Comparison of ENCODE assay signal across 13 cellular contexts in the genomic region with DNA sequence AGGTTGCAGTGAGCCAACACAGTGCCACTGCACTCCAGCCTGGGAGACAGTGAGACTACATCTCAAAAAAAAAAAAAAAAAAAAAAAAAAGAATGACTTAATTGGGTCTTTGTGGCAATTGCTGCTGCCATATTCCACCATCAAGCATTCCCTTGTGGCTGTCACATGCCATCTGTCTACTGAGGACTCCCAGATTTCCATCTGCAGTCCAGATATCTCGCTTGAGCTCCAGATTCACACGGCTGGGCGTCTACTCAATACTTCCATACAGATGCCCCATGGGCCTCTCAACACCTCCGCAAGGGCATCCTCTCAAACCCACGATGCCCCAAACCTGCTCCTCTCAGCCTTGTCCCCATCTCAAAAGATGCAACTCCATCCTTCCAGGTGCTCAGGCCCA. TPM values are rescaled to one million over a fixed set of nuclear protein-coding genes. Genes with fewer than 3 reads are reported as not detected.
DNase-seq lines count a peak whose midpoint lies in the region; ATAC-seq, FAIRE-seq and TF ChIP-seq lines count a peak whose summit lies in the region.
"Had no signal": no experiment of that assay in that cellular context is flagged by ENCODE, and none has a peak within 500 bp of the region (broad histone marks: within the 10 kb centered on the region; RNA-seq: fewer than 3 reads in every experiment).

No MANE protein-coding gene starts in this region.

- no peak overlapping the region for H4K91ac ChIP-seq in H1 (replicated peaks; ENCODE audit: insufficient read length, low read length)

- no peak overlapping the region for H2AFZ ChIP-seq in H1 (ENCODE audit: low read length)
- H2AFZ ChIP-seq: GM23248 had no signal

- no peak overlapping the region for H2BK20ac ChIP-seq in H1 (ENCODE audit: low read length)

- intact Hi-C loops in activated CD4-positive, alpha-beta T cell treated with anti-CD3 and anti-CD28 coated beads for 36 hours (cut with DNase I, micrococcal nuclease): loop anchor here (1.0 to 5.0 kb wide), 4 partner anchors 17 to 238 kb away; no protein-coding TSS in a partner anchor
- intact Hi-C loops in posterior cingulate gyrus (cut with DNase I): no loop called here

- no peaks in the 10 kb centered on the region for H3K36me3 Mint-ChIP-seq in activated CD4-positive, alpha-beta T cell treated with anti-CD3 and anti-CD28 coated beads for 36 hours (ENCODE audit: low read depth)

- H3K56ac ChIP-seq in H1 (replicated peaks; ENCODE audit: insufficient read length, low read depth, low read length): no peak overlapping the region

- H3K4me3 ChIP-seq in H1 (ENCODE audit: extremely low read depth in 1 of 4, insufficient read depth in 2 of 4, low read depth in 3 of 4, low read length in 4 of 4) (no peak overlapping the region), suprapubic skin (no peak overlapping the region)
- H3K4me3 ChIP-seq: GM12878, GM23248 had no signal

- no peak overlapping the region for H4K5ac ChIP-seq in H1 (ENCODE audit: insufficient read length, low read depth, low read length)

- H3K9me3 ChIP-seq in H1 (ENCODE audit: insufficient read depth in 2 of 2, low read depth in 1 of 2, low read length in 1 of 2): no peaks in the 10 kb centered on the region
- no peaks in the 10 kb centered on the region for H3K9me3 ChIP-seq in suprapubic skin

- H3K27ac Mint-ChIP-seq in activated CD4-positive, alpha-beta T cell treated with anti-CD3 and anti-CD28 coated beads for 36 hours: no peak overlapping the region

- ATAC-seq in activated CD4-positive, alpha-beta T cell treated with anti-CD3 and anti-CD28 coated beads for 36 hours: peak; percentile 13

- no peak overlapping the region for H4K8ac ChIP-seq in H1 (ENCODE audit: extremely low read depth, insufficient read depth, low read length)

- 91% methylated on average over 5 of the region's 5 CpGs; no CpG with 5 or more reads in 1 of the 2 experiments for WGBS in H1 (ENCODE audit: extremely low coverage in 1 of 2, insufficient coverage in 1 of 2, insufficient read length in 1 of 2, insufficient replicate concordance in 2 of 2, low coverage in 1 of 2, low lambda C conversion rate in 2 of 2, missing lambda C conversion rate in 1 of 2), 2 experiments
- WGBS in suprapubic skin: 79% methylated on average over 5 of the region's 5 CpGs

- no peak overlapping the region for H3K4ac ChIP-seq in H1 (replicated peaks; ENCODE audit: insufficient read length, low read depth, low read length)

- TF ChIP-seq EP300 in H1 (IDR thresholded peaks at IDR 0.05; ENCODE audit: borderline replicate concordance in 1 of 2, low read depth in 2 of 2, low read length in 2 of 2) (no peak), suprapubic skin (IDR thresholded peaks at IDR 0.05) (no peak)

- H3K23ac ChIP-seq in H1 (ENCODE audit: insufficient read length): no peak overlapping the region

- no peak overlapping the region for H3K4me3 Mint-ChIP-seq in activated CD4-positive, alpha-beta T cell treated with anti-CD3 and anti-CD28 coated beads for 36 hours

- peak overlapping the region; percentile 88; the same call in 1 of the 2 replicates for H2BK15ac ChIP-seq in H1 (ENCODE audit: low read length)

- no peaks in the 10 kb centered on the region for H3K27me3 Mint-ChIP-seq in activated CD4-positive, alpha-beta T cell treated with anti-CD3 and anti-CD28 coated beads for 36 hours

- TF ChIP-seq RAD21 in H1 (IDR thresholded peaks at IDR 0.05 in 1 of 2, conservative IDR thresholded peaks at IDR 0.05 in 1 of 2; ENCODE audit: low read depth in 2 of 2, low read length in 2 of 2): no peak

- H3K4me2 ChIP-seq in H1 (ENCODE audit: insufficient read depth in 1 of 2, low read depth in 2 of 2, low read length in 2 of 2): no peak overlapping the region

- POLR2A ChIA-PET in activated CD4-positive, alpha-beta T cell treated with anti-CD3 and anti-CD28 coated beads for 36 hours (lab: Charles Lee): no interaction called here
- POLR2A ChIA-PET in H1 (lab: Charles Lee; ENCODE audit: partially characterized antibody): interaction anchor here (1.0 to 1.3 kb wide), 4 partner anchors 12 to 23 kb away, joined by 3 to 4 read pairs (median 4); a partner anchor contains a TSS

- no peak overlapping the region for H3K9ac ChIP-seq in H1 (replicated peaks in 1 of 4; ENCODE audit: extremely low read depth in 1 of 4, low read depth in 3 of 4, low read length in 3 of 4)
- H3K9ac ChIP-seq: GM23248 had no signal

- no peak overlapping the region for H2AK5ac ChIP-seq in H1 (ENCODE audit: low read depth, low read length)

- H3K27ac ChIP-seq in H1 (ENCODE audit: low read depth, low read length) (no peak overlapping the region), suprapubic skin (no peak overlapping the region)
- H3K27ac ChIP-seq: GM23248 had no signal

- H3K9me3 Mint-ChIP-seq in activated CD4-positive, alpha-beta T cell treated with anti-CD3 and anti-CD28 coated beads for 36 hours (ENCODE audit: low read depth): no peaks in the 10 kb centered on the region

- no peaks in the 10 kb centered on the region for H3K23me2 ChIP-seq in H1 (ENCODE audit: low read depth, low read length)

- no peak overlapping the region for H2BK12ac ChIP-seq in H1 (ENCODE audit: low read depth, low read length)

- FAIRE-seq in H1 (lab: Jason Lieb, UNC): no peak
- FAIRE-seq: GM12878 had no signal

- CTCF ChIA-PET in activated CD4-positive, alpha-beta T cell treated with anti-CD3 and anti-CD28 coated beads for 36 hours (lab: Charles Lee): interaction anchor here (0.5 to 2.4 kb wide), 9 partner anchors 10 to 84 kb away, joined by 3 to 13 read pairs (median 4); a partner anchor contains a TSS
- CTCF ChIA-PET in H1 (lab: Charles Lee; ENCODE audit: partially characterized antibody): interaction anchor here (0.6 to 3.8 kb wide), 16 partner anchors 9 to 959 kb away, joined by 3 to 29 read pairs (median 4); a partner anchor contains a TSS

- TF ChIP-seq CTCF in H1 (IDR thresholded peaks at IDR 0.05; ENCODE audit: control extremely low read depth in 1 of 3, insufficient read depth in 1 of 3, low read depth in 1 of 3, low read length in 3 of 3) (no peak), suprapubic skin (IDR thresholded peaks at IDR 0.05) (no peak)

- no peaks in the 10 kb centered on the region for H4K20me1 ChIP-seq in H1 (replicated peaks in 1 of 2; ENCODE audit: control insufficient read depth in 1 of 2, insufficient read depth in 2 of 2, low read length in 2 of 2)

- H2BK120ac ChIP-seq in H1 (replicated peaks; ENCODE audit: low read depth, low read length): no peak overlapping the region

- H3K14ac ChIP-seq in H1 (ENCODE audit: insufficient read length): no peak overlapping the region

- DNase-seq in activated CD4-positive, alpha-beta T cell treated with anti-CD3 and anti-CD28 coated beads for 36 hours: no peak
- DNase-seq in activated CD4-positive, alpha-beta T cell treated with anti-CD3 and anti-CD28 coated beads, Interleukin-2, amount 50 U/mL, for 48 hours: no peak
- peak; percentile 84 for DNase-seq in NCI-H2171 (lab: John Stamatoyannopoulos, UW)
- no peak for DNase-seq in H1 (ENCODE audit: low read depth in 1 of 2, low spot score in 2 of 2)
- no peak for DNase-seq in posterior cingulate gyrus
- no peak for DNase-seq in suprapubic skin (ENCODE audit: low spot score in 2 of 2)
- DNase-seq in activated T-cell treated with anti-CD3 and anti-CD28 coated beads, Interleukin-2, amount 50 U/mL, for 1 hour: no peak
- DNase-seq in effector CD4-positive, alpha-beta T cell: no peak
- DNase-seq: SIG-M5 had no signal

- TF ChIP-seq POLR2A in H1 (IDR thresholded peaks at IDR 0.05; ENCODE audit: control extremely low read depth in 1 of 2, low read depth in 2 of 2, low read length in 2 of 2) (no peak), suprapubic skin (IDR thresholded peaks at IDR 0.05) (no peak)

- H3K4me1 ChIP-seq in H1 (replicated peaks in 1 of 4; ENCODE audit: control insufficient read depth in 3 of 4, insufficient read depth in 4 of 4, low read length in 3 of 4) (no peaks in the 10 kb centered on the region), suprapubic skin (no peaks in the 10 kb centered on the region)

- no peaks in the 10 kb centered on the region for H3K79me1 ChIP-seq in H1 (ENCODE audit: low read depth, low read length)

- H3K4me1 Mint-ChIP-seq in activated CD4-positive, alpha-beta T cell treated with anti-CD3 and anti-CD28 coated beads for 36 hours: no peaks in the 10 kb centered on the region

- no peaks in the 10 kb centered on the region for H3K27me3 ChIP-seq in H1 (replicated peaks in 1 of 4; ENCODE audit: control insufficient read depth in 3 of 4, extremely low read depth in 1 of 4, insufficient read depth in 3 of 4, low read length in 3 of 4)
- H3K27me3 ChIP-seq in suprapubic skin: no peaks in the 10 kb centered on the region

- H3K18ac ChIP-seq in H1 (ENCODE audit: extremely low read depth, low read length): no peak overlapping the region

- H2BK5ac ChIP-seq in H1 (ENCODE audit: low read depth, low read length): no peak overlapping the region

- no peaks in the 10 kb centered on the region for H3K36me3 ChIP-seq in H1 (ENCODE audit: control insufficient read depth in 2 of 4, insufficient read depth in 4 of 4, low read length in 3 of 4)
- no peaks in the 10 kb centered on the region for H3K36me3 ChIP-seq in suprapubic skin

- no peaks in the 10 kb centered on the region for H3K79me2 ChIP-seq in H1 (ENCODE audit: control insufficient read depth in 1 of 2, insufficient read depth in 2 of 2, low read length in 2 of 2)

RNA-seq across cellular contexts. Expression of a gene that starts 12.9 kb away (rescaled TPM):
- total RNA-seq in activated CD4-positive, alpha-beta T cell treated with anti-CD3 and anti-CD28 coated beads for 36 hours: 10 to 100 TPM; 18.9 to 21.5 TPM
- 14.2 and 14.7 TPM in 2 replicates for total RNA-seq in H1 (2021; fragmentation: NEBNext Ultra II Directional; extraction: Animal tissue kit (Norgen Biotek cat#: 25700))
- 19.1 and 26.7 TPM in 2 replicates for polyA plus RNA-seq in H1 (2011; rRNA removed)
- polyA plus RNA-seq in H1 (2011; cell fraction: cytosol; rRNA removed): 17.1 TPM
- 47.8 TPM for polyA plus RNA-seq in H1 (2011; cell fraction: nucleus; rRNA removed)
- 9.5 to 18.4 TPM (median 14.8 TPM) in 4 replicates for polyA plus RNA-seq in H1 (2012, experiment 1 of 2)
- 13.1 TPM for polyA plus RNA-seq in H1 (2012, experiment 2 of 2)
- 12.7 TPM for polyA plus RNA-seq in H1 (2013, experiment 1 of 2)
- 11.9 TPM for polyA plus RNA-seq in H1 (2013, experiment 2 of 2)
- polyA minus RNA-seq in H1 (2011; rRNA and poly(A)+ RNA removed): 10.4 and 15.6 TPM in 2 replicates
- 22.6 TPM for polyA minus RNA-seq in H1 (2011; cell fraction: cytosol; rRNA and poly(A)+ RNA removed)
- 14.9 TPM for polyA minus RNA-seq in H1 (2011; cell fraction: nucleus; rRNA and poly(A)+ RNA removed)
- 10 to 100 TPM in 2 of 4 donors, 1 to 10 TPM in 2; 7.8 to 14.7 (median 9.3) TPM for total RNA-seq in suprapubic skin

RNA-seq across cellular contexts. Expression of a gene that starts 13.3 kb away (rescaled TPM):
- total RNA-seq in activated CD4-positive, alpha-beta T cell treated with anti-CD3 and anti-CD28 coated beads for 36 hours: under 1 TPM in 1 of 2 experiments, not detected in 1; 0.25 TPM
- 1.1 TPM in 1 of 2 replicates, not detected in the other for total RNA-seq in H1 (2021; fragmentation: NEBNext Ultra II Directional; extraction: Animal tissue kit (Norgen Biotek cat#: 25700))
- polyA plus RNA-seq in H1 (2011; rRNA removed): 0.27 and 0.41 TPM in 2 replicates
- polyA plus RNA-seq in H1 (2011; cell fraction: cytosol; rRNA removed): 0.18 TPM
- polyA plus RNA-seq in H1 (2011; cell fraction: nucleus; rRNA removed): 0.46 TPM
- 0.23 TPM in 1 of 4 replicates, not detected in the others for polyA plus RNA-seq in H1 (2012, experiment 1 of 2)
- polyA plus RNA-seq in H1 (2012, experiment 2 of 2): 0.54 TPM
- 0.28 TPM for polyA plus RNA-seq in H1 (2013, experiment 1 of 2)
- 0.26 TPM for polyA plus RNA-seq in H1 (2013, experiment 2 of 2)
- polyA minus RNA-seq in H1 (2011; rRNA and poly(A)+ RNA removed): not detected in 2 replicates
- polyA minus RNA-seq in H1 (2011; cell fraction: cytosol; rRNA and poly(A)+ RNA removed): not detected
- not detected for polyA minus RNA-seq in H1 (2011; cell fraction: nucleus; rRNA and poly(A)+ RNA removed)
- not detected for total RNA-seq in suprapubic skin
- total RNA-seq: GM23248, PC-3 had no signal
- polyA plus RNA-seq: AG04450, GM23248 had no signal

RNA-seq across cellular contexts. Expression of a gene that starts 25.5 kb away (rescaled TPM):
- 100 to 1,000 TPM; 166 to 195 TPM for total RNA-seq in activated CD4-positive, alpha-beta T cell treated with anti-CD3 and anti-CD28 coated beads for 36 hours
- 18.4 and 20.9 TPM in 2 replicates for total RNA-seq in H1 (2021; fragmentation: NEBNext Ultra II Directional; extraction: Animal tissue kit (Norgen Biotek cat#: 25700))
- 65.9 and 87.8 TPM in 2 replicates for polyA plus RNA-seq in H1 (2011; rRNA removed)
- 37.7 TPM for polyA plus RNA-seq in H1 (2011; cell fraction: cytosol; rRNA removed)
- 31.1 TPM for polyA plus RNA-seq in H1 (2011; cell fraction: nucleus; rRNA removed)
- 25.5 to 38.5 TPM (median 37.6 TPM) in 4 replicates for polyA plus RNA-seq in H1 (2012, experiment 1 of 2)
- polyA plus RNA-seq in H1 (2012, experiment 2 of 2): 38.7 TPM
- polyA plus RNA-seq in H1 (2013, experiment 1 of 2): 44.8 TPM
- 54.5 TPM for polyA plus RNA-seq in H1 (2013, experiment 2 of 2)
- 23.6 and 26.4 TPM in 2 replicates for polyA minus RNA-seq in H1 (2011; rRNA and poly(A)+ RNA removed)
- polyA minus RNA-seq in H1 (2011; cell fraction: cytosol; rRNA and poly(A)+ RNA removed): 12.1 TPM
- 15.2 TPM for polyA minus RNA-seq in H1 (2011; cell fraction: nucleus; rRNA and poly(A)+ RNA removed)
- total RNA-seq in suprapubic skin: 10 to 100 TPM in 3 of 4 donors, 1 to 10 TPM in 1; 9.3 to 22.5 (median 13.2) TPM

RNA-seq across cellular contexts. Expression of a gene that starts 40.5 kb away (rescaled TPM):
- 10 to 100 TPM; 69.5 to 78.8 TPM for total RNA-seq in activated CD4-positive, alpha-beta T cell treated with anti-CD3 and anti-CD28 coated beads for 36 hours
- total RNA-seq in H1 (2021; fragmentation: NEBNext Ultra II Directional; extraction: Animal tissue kit (Norgen Biotek cat#: 25700)): 224 and 225 TPM in 2 replicates
- 231 and 249 TPM in 2 replicates for polyA plus RNA-seq in H1 (2011; rRNA removed)
- 107 TPM for polyA plus RNA-seq in H1 (2011; cell fraction: cytosol; rRNA removed)
- polyA plus RNA-seq in H1 (2011; cell fraction: nucleus; rRNA removed): 178 TPM
- polyA plus RNA-seq in H1 (2012, experiment 1 of 2): 154 to 271 TPM (median 239 TPM) in 4 replicates
- polyA plus RNA-seq in H1 (2012, experiment 2 of 2): 352 TPM
- 604 TPM for polyA plus RNA-seq in H1 (2013, experiment 1 of 2)
- polyA plus RNA-seq in H1 (2013, experiment 2 of 2): 663 TPM
- polyA minus RNA-seq in H1 (2011; rRNA and poly(A)+ RNA removed): 147 and 178 TPM in 2 replicates
- polyA minus RNA-seq in H1 (2011; cell fraction: cytosol; rRNA and poly(A)+ RNA removed): 102 TPM
- 58.9 TPM for polyA minus RNA-seq in H1 (2011; cell fraction: nucleus; rRNA and poly(A)+ RNA removed)
- 10 to 100 TPM; 77.3 to 94.1 (median 87.7) TPM for total RNA-seq in suprapubic skin

RNA-seq across cellular contexts. Expression of a gene that starts 42.6 kb away (rescaled TPM):
- total RNA-seq in activated CD4-positive, alpha-beta T cell treated with anti-CD3 and anti-CD28 coated beads for 36 hours: under 1 TPM; 0.11 to 0.14 TPM
- total RNA-seq in H1 (2021; fragmentation: NEBNext Ultra II Directional; extraction: Animal tissue kit (Norgen Biotek cat#: 25700)): 11.0 and 12.4 TPM in 2 replicates
- 2.2 and 4.9 TPM in 2 replicates for polyA plus RNA-seq in H1 (2011; rRNA removed)
- 1.6 TPM for polyA plus RNA-seq in H1 (2011; cell fraction: cytosol; rRNA removed)
- polyA plus RNA-seq in H1 (2011; cell fraction: nucleus; rRNA removed): 6.1 TPM
- polyA plus RNA-seq in H1 (2012, experiment 1 of 2): 3.6 to 9.3 TPM (median 7.1 TPM) in 4 replicates
- polyA plus RNA-seq in H1 (2012, experiment 2 of 2): 4.5 TPM
- polyA plus RNA-seq in H1 (2013, experiment 1 of 2): 37.6 TPM
- 33.0 TPM for polyA plus RNA-seq in H1 (2013, experiment 2 of 2)
- 2.1 and 2.7 TPM in 2 replicates for polyA minus RNA-seq in H1 (2011; rRNA and poly(A)+ RNA removed)
- polyA minus RNA-seq in H1 (2011; cell fraction: cytosol; rRNA and poly(A)+ RNA removed): 8.6 TPM
- polyA minus RNA-seq in H1 (2011; cell fraction: nucleus; rRNA and poly(A)+ RNA removed): 4.9 TPM
- total RNA-seq in suprapubic skin: 1 to 10 TPM in 2 of 4 donors, under 1 TPM in 2; 0.38 to 1.4 (median 0.94) TPM
